ENCODE assay signal across 21 cellular contexts in the genomic region with DNA sequence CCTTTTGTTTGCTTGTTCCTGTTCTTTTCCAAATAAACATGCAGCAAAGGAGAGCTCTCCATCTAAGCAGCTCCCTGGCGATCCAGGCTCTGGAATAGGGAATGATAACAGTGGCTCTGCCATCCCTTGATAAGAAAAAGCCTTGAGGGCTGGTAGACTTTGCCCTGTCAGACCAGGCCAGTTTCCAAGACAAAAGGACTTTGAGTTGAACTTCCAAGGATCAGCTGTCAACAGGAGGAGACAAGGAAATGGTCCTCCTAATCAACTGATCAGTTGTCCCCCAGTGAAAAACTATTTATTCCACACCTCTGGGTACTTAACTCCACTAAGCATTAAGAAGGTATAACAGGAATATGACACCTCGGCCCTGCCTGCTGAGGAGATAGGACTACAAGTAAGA.
DNase-seq lines count a peak whose midpoint lies in the region; ATAC-seq and TF ChIP-seq lines count a peak whose summit lies in the region.
"Had no signal": no experiment of that assay in that cellular context is flagged by ENCODE, and none has a peak within 500 bp of the region (broad histone marks: within the 10 kb centered on the region; RNA-seq: fewer than 3 reads in every experiment).

No MANE protein-coding gene starts in this region.

- no peaks in the 10 kb centered on the region for H3K36me3 Mint-ChIP-seq in CD14-positive monocyte

- H3K9me2 ChIP-seq in SK-N-SH, result no peaks in the 10 kb centered on the region
- H3K9me2 ChIP-seq in hepatocyte (replicated peaks; ENCODE audit: insufficient read depth), result no peaks in the 10 kb centered on the region

- no peaks in the 10 kb centered on the region for H3K4me1 Mint-ChIP-seq in CD14-positive monocyte
- H3K4me1 Mint-ChIP-seq: B cell had no signal

- H3K4me3 Mint-ChIP-seq in CD14-positive monocyte, result no peak overlapping the region
- H3K4me3 Mint-ChIP-seq: B cell had no signal

- no peaks in the 10 kb centered on the region for H3K9me3 ChIP-seq in SK-N-SH
- H3K9me3 ChIP-seq in hepatocyte (ENCODE audit: low read depth), result no peaks in the 10 kb centered on the region
- H3K9me3 ChIP-seq in mesodermal cell (ENCODE audit: control insufficient read depth, low read length), result no peaks in the 10 kb centered on the region
- H3K9me3 ChIP-seq in uterus, result no peaks in the 10 kb centered on the region

- CTCF ChIA-PET in SK-N-SH (lab: Yijun Ruan, JAX), result interaction anchor here (0.9 to 1.3 kb wide), 3 partner anchors 18 to 162 kb away, joined by 3 read pairs; no protein-coding TSS in a partner anchor

- no peak overlapping the region for H3K27ac Mint-ChIP-seq in CD14-positive monocyte
- H3K27ac Mint-ChIP-seq: B cell had no signal

- H3K79me2 ChIP-seq in SK-N-SH (ENCODE audit: insufficient read depth), result no peaks in the 10 kb centered on the region
- H3K79me2 ChIP-seq in hepatocyte, result no peaks in the 10 kb centered on the region

- no peak overlapping the region for H2AFZ ChIP-seq in SK-N-SH (ENCODE audit: low read depth)
- no peak overlapping the region for H2AFZ ChIP-seq in hepatocyte
- H2AFZ ChIP-seq: GM23248 had no signal

- TF ChIP-seq EP300 in SK-N-SH (IDR thresholded peaks at IDR 0.05; ENCODE audit: borderline replicate concordance in 1 of 2, low read depth in 1 of 2, low read length in 1 of 2), result peak in 1 of 2 experiments; percentile 72; a peak in 2 of 4 replicates

- no peak for TF ChIP-seq POLR2A in uterus (IDR thresholded peaks at IDR 0.05)

- H3K4me3 ChIP-seq in SK-N-SH (ENCODE audit: low read depth in 2 of 2, low read length in 1 of 2) (no peak overlapping the region), hepatocyte (no peak overlapping the region), mesodermal cell (ENCODE audit: extremely low read depth, insufficient read depth, low read length, poor library complexity, severe bottlenecking) (no peak overlapping the region), uterus (no peak overlapping the region)
- H3K4me3 ChIP-seq: GM23248 had no signal

- H3K36me3 ChIP-seq in SK-N-SH (replicated peaks in 1 of 2; ENCODE audit: control insufficient read depth in 1 of 2, insufficient read depth in 2 of 2, low read length in 1 of 2) (peaks cover 6 to 10% of the 10 kb centered on the region in 2 experiments), hepatocyte (replicated peaks; ENCODE audit: insufficient read depth, low read depth) (no peaks in the 10 kb centered on the region), mesodermal cell (ENCODE audit: control insufficient read depth, insufficient read depth, low read length) (peaks cover 50% of the 10 kb centered on the region), uterus (no peaks in the 10 kb centered on the region)

- H3F3A ChIP-seq in SK-N-SH (replicated peaks; ENCODE audit: insufficient read depth), result peaks cover 9% of the 10 kb centered on the region

- no peak overlapping the region for H3K9ac ChIP-seq in SK-N-SH
- H3K9ac ChIP-seq: GM23248 had no signal

- no peak for TF ChIP-seq CTCF in SK-N-SH (IDR thresholded peaks at IDR 0.05)
- TF ChIP-seq CTCF in hepatocyte (IDR thresholded peaks at IDR 0.05; ENCODE audit: poor library complexity), result no peak
- TF ChIP-seq CTCF in uterus (IDR thresholded peaks at IDR 0.05), result no peak
- TF ChIP-seq CTCF in CD14-positive monocyte (IDR thresholded peaks at IDR 0.05), result no peak

- H3K9me3 Mint-ChIP-seq in CD14-positive monocyte, result no peaks in the 10 kb centered on the region

- no peak for TF ChIP-seq RAD21 in SK-N-SH (IDR thresholded peaks at IDR 0.05; ENCODE audit: low read length)

- H3K27me3 ChIP-seq in SK-N-SH (ENCODE audit: insufficient read depth) (no peaks in the 10 kb centered on the region), hepatocyte (no peaks in the 10 kb centered on the region), uterus (no peaks in the 10 kb centered on the region)

- DNase-seq in SK-N-SH (peak; percentile 40), hepatocyte (ENCODE audit: low spot score) (no peak), uterus (no peak), CD14-positive monocyte (ENCODE audit: low spot score) (no peak), NCI-H2227 (lab: John Stamatoyannopoulos, UW; ENCODE audit: unreplicated experiment) (no peak)
- DNase-seq: Calu3, DMS79 treated with DMSO at 0.1 percent for 48 hours, GM23248, H7, Kasumi-1, NCI-H1092 treated with DMSO at 0.1 percent for 48 hours, NCI-H1436, NCI-H187, NCI-H2107, NCI-H446, NCI-H524 treated with DMSO at 0.1 percent for 48 hours, NCI-H774 had no signal

- H3K4me2 ChIP-seq in SK-N-SH (no peak overlapping the region), hepatocyte (no peak overlapping the region)

- H3K27ac ChIP-seq in SK-N-SH (ENCODE audit: low read depth in 2 of 2, low read length in 1 of 2) (peak overlapping the region in 1 of 2 experiments; percentile 92; a peak in 2 of 4 replicates), hepatocyte (peak overlapping the region; percentile 73), mesodermal cell (ENCODE audit: low read depth, low read length, severe bottlenecking) (peak overlapping the region; percentile 62), uterus (peak overlapping the region; percentile 70 to 72)
- H3K27ac ChIP-seq: GM23248 had no signal

- ATAC-seq in GM19452 (IDR thresholded peaks at IDR 0.05; ENCODE audit: unreplicated experiment), result no peak
- no peak for ATAC-seq in HG02623 (IDR thresholded peaks at IDR 0.05; ENCODE audit: unreplicated experiment)

- H3K4me1 ChIP-seq in SK-N-SH (ENCODE audit: control insufficient read depth in 1 of 2, insufficient read depth in 2 of 2, low read depth in 1 of 2, low read length in 1 of 2) (peaks cover 8 to 42% of the 10 kb centered on the region in 2 experiments), hepatocyte (ENCODE audit: insufficient read depth) (peaks cover 51% of the 10 kb centered on the region), mesodermal cell (ENCODE audit: control insufficient read depth, insufficient read depth, low read length, poor library complexity, severe bottlenecking) (peaks cover 67% of the 10 kb centered on the region), uterus (peaks cover 0 to 7% of the 10 kb centered on the region in 2 donors)

- peaks cover 0 to 5% (median 5%) of the 10 kb centered on the region in 3 donors for H3K27me3 Mint-ChIP-seq in CD14-positive monocyte (ENCODE audit: low read depth in 3 of 3)
- H3K27me3 Mint-ChIP-seq: B cell had no signal

- H4K20me1 ChIP-seq in SK-N-SH (ENCODE audit: insufficient read depth), result no peaks in the 10 kb centered on the region
- no peaks in the 10 kb centered on the region for H4K20me1 ChIP-seq in hepatocyte (ENCODE audit: insufficient read depth, poor library complexity, severe bottlenecking)

- POLR2A ChIA-PET in SK-N-SH (lab: Yijun Ruan, JAX), result no interaction called here

- 91% methylated on average over 2 of the region's 2 CpGs for WGBS in SK-N-SH (ENCODE audit: low lambda C conversion rate)
- WGBS in hepatocyte (ENCODE audit: low lambda C conversion rate, missing lambda C conversion rate), result 49% methylated on average over 2 of the region's 2 CpGs
- WGBS in mesodermal cell (ENCODE audit: insufficient coverage in 2 of 2), 2 experiments, result 83 to 85% methylated on average over 2 of the region's 2 CpGs

- intact Hi-C loops in uterus (cut with DNase I; ENCODE audit: low total_unique reads) (no loop called here), CD14-positive monocyte (cut with micrococcal nuclease) (no loop called here)

TF ChIP-seq in SK-N-SH, 30 proteins besides CTCF, POLR2A, EP300 and RAD21:
- TF ChIP-seq FOXM1 (IDR thresholded peaks at IDR 0.05; ENCODE audit: low read depth) (no peak), GATA2 (CRISPR knock-in tag; IDR thresholded peaks at IDR 0.05) (peak; percentile 80), FOXJ3 (CRISPR knock-in tag; IDR thresholded peaks at IDR 0.05) (peak; percentile 76; the same call in 1 of the 2 replicates), JUND (IDR thresholded peaks at IDR 0.05) (no peak), CHD2 (IDR thresholded peaks at IDR 0.05; ENCODE audit: low read length, partially characterized antibody) (peak; percentile 35), TEAD4 (IDR thresholded peaks at IDR 0.05; ENCODE audit: borderline replicate concordance, insufficient read depth) (no peak)
